ENCODE assay signal across 13 cellular contexts in genomic region chr14:61690982-61691381, GRCh38. TPM values are rescaled to one million over a fixed set of nuclear protein-coding genes. Genes with fewer than 3 reads are reported as not detected.
A peak's percentile ranks its signal among the peaks of the same experiment; 100 is the strongest.
DNase-seq lines count a peak whose midpoint lies in the region; ATAC-seq and TF ChIP-seq lines count a peak whose summit lies in the region.
"Had no signal": no experiment of that assay in that cellular context is flagged by ENCODE, and none has a peak within 500 bp of the region (broad histone marks: within the 10 kb centered on the region; RNA-seq: fewer than 3 reads in every experiment).

No MANE protein-coding gene starts in this region.

- intact Hi-C loops in activated naive CD4-positive, alpha-beta T cell treated with anti-CD3 and anti-CD28 coated beads for 36 hours (cut with micrococcal nuclease): loop anchor here (1.0 to 10.0 kb wide), 3 partner anchors 29 to 1446 kb away; partner anchors contain the start of gene PPM1A
- intact Hi-C loops in OCI-LY7 (cut with micrococcal nuclease; ENCODE audit: unreplicated experiment): no loop called here

- H3K79me2 ChIP-seq in OCI-LY7 (ENCODE audit: insufficient read depth, low read depth, low read length): peaks cover 7% of the 10 kb centered on the region

- peaks cover under 1% of the 10 kb centered on the region for H3K36me3 Mint-ChIP-seq in activated naive CD4-positive, alpha-beta T cell treated with anti-CD3 and anti-CD28 coated beads for 36 hours (ENCODE audit: low read depth)

- peak overlapping the region; percentile 60 for H2AFZ ChIP-seq in OCI-LY7 (ENCODE audit: low read length)

- POLR2A ChIA-PET in OCI-LY7 (lab: Charles Lee): interaction anchor here (0.6 to 2.4 kb wide), 12 partner anchors 9 to 215 kb away, joined by 3 to 7 read pairs (median 4); no protein-coding TSS in a partner anchor

- peak; percentile 21 for ATAC-seq in stimulated activated naive CD8-positive, alpha-beta T cell treated with anti-CD3 and anti-CD28 coated beads, Interleukin-15, Interleukin-2, amounts not matched to agents 100 U/mL and 50 U/mL, for 24 hours
- ATAC-seq in HG03045 (IDR thresholded peaks at IDR 0.05; ENCODE audit: unreplicated experiment) (no peak), HG02571 (IDR thresholded peaks at IDR 0.05; ENCODE audit: unreplicated experiment) (no peak)

- BruUV-seq in OCI-LY7 (replicated peaks; lab: Mats Ljungman, UMichigan): no TSS peak

- H3K27ac ChIP-seq in OCI-LY7 (ENCODE audit: low read depth, low read length, poor library complexity, severe bottlenecking) (no peak overlapping the region), WERI-Rb-1 (no peak overlapping the region)
- H3K27ac ChIP-seq: adrenal gland had no signal

- H3K27ac Mint-ChIP-seq in activated naive CD4-positive, alpha-beta T cell treated with anti-CD3 and anti-CD28 coated beads for 36 hours: peak overlapping the region; percentile 80

- peaks cover 20% of the 10 kb centered on the region for H3K4me1 ChIP-seq in OCI-LY7 (ENCODE audit: insufficient read depth, low read length, poor library complexity, severe bottlenecking)

- no peak overlapping the region for H3K4me3 ChIP-seq in OCI-LY7 (ENCODE audit: low read depth, low read length, poor library complexity, severe bottlenecking)
- no peak overlapping the region for H3K4me3 ChIP-seq in choroid plexus epithelial cell (ENCODE audit: low read depth, low read length)
- no peak overlapping the region for H3K4me3 ChIP-seq in WERI-Rb-1 (ENCODE audit: low read depth, low read length)
- H3K4me3 ChIP-seq: adrenal gland, HAP-1, MG63 had no signal

- H3K4me3 Mint-ChIP-seq in activated naive CD4-positive, alpha-beta T cell treated with anti-CD3 and anti-CD28 coated beads for 36 hours: peak overlapping the region; percentile 52

- peaks cover 42% of the 10 kb centered on the region for H3K4me1 Mint-ChIP-seq in activated naive CD4-positive, alpha-beta T cell treated with anti-CD3 and anti-CD28 coated beads for 36 hours (ENCODE audit: low read depth)

- no peak overlapping the region for H3K4me2 ChIP-seq in OCI-LY7 (ENCODE audit: low read length)

- peaks cover 6% of the 10 kb centered on the region for H3K9me3 Mint-ChIP-seq in activated naive CD4-positive, alpha-beta T cell treated with anti-CD3 and anti-CD28 coated beads for 36 hours

- no peaks in the 10 kb centered on the region for H4K20me1 ChIP-seq in OCI-LY7 (ENCODE audit: insufficient read depth, low read length)

- H3K36me3 ChIP-seq in OCI-LY7 (ENCODE audit: insufficient read depth, low read length): no peaks in the 10 kb centered on the region; the same call in 1 of the 2 replicates
- H3K36me3 ChIP-seq in WERI-Rb-1: peaks cover 6% of the 10 kb centered on the region
- H3K36me3 ChIP-seq: adrenal gland, HAP-1, MG63 had no signal

- H3K27me3 Mint-ChIP-seq in activated naive CD4-positive, alpha-beta T cell treated with anti-CD3 and anti-CD28 coated beads for 36 hours (ENCODE audit: low read depth): no peaks in the 10 kb centered on the region

- CTCF ChIA-PET in activated naive CD4-positive, alpha-beta T cell treated with anti-CD3 and anti-CD28 coated beads for 36 hours (lab: Charles Lee): interaction anchor here (0.7 to 2.3 kb wide), 10 partner anchors 10 to 221 kb away, joined by 3 to 10 read pairs (median 3); no protein-coding TSS in a partner anchor
- CTCF ChIA-PET in OCI-LY7 (lab: Charles Lee; ENCODE audit: unreplicated experiment): interaction anchor here (1.0 to 1.5 kb wide), 2 partner anchors 10 to 142 kb away, joined by 3 read pairs; no protein-coding TSS in a partner anchor

- H3K9me3 ChIP-seq in OCI-LY7 (ENCODE audit: low read length) (peaks cover 9% of the 10 kb centered on the region; the same call in 1 of the 2 replicates), WERI-Rb-1 (ENCODE audit: severe bottlenecking) (no peaks in the 10 kb centered on the region)
- H3K9me3 ChIP-seq: adrenal gland, HAP-1, MG63 had no signal

- H3K9me2 ChIP-seq in OCI-LY7 (ENCODE audit: insufficient read depth, low read length): no peaks in the 10 kb centered on the region

- H3K27me3 ChIP-seq in WERI-Rb-1 (ENCODE audit: insufficient read depth, low read depth, severe bottlenecking): no peaks in the 10 kb centered on the region
- H3K27me3 ChIP-seq: adrenal gland, MG63 had no signal

- TF ChIP-seq CTCF in OCI-LY7 (conservative IDR thresholded peaks at IDR 0.05; ENCODE audit: low read length): no peak
- TF ChIP-seq CTCF in choroid plexus epithelial cell (conservative IDR thresholded peaks at IDR 0.05; ENCODE audit: low read depth, low read length): no peak
- TF ChIP-seq CTCF in WERI-Rb-1 (IDR thresholded peaks at IDR 0.05; ENCODE audit: low read depth, low read length): no peak

- DNase-seq in activated naive CD4-positive, alpha-beta T cell treated with anti-CD3 and anti-CD28 coated beads for 36 hours: no peak
- no peak for DNase-seq in activated naive CD4-positive, alpha-beta T cell treated with Interleukin-2 at 50 U/mL for 16 hours
- no peak for DNase-seq in OCI-LY7 (ENCODE audit: low spot score)
- DNase-seq in choroid plexus epithelial cell (ENCODE audit: low read depth): peak; percentile 47
- DNase-seq in stimulated activated naive CD8-positive, alpha-beta T cell treated with anti-CD3 and anti-CD28 coated beads, Interleukin-15, Interleukin-2, amounts not matched to agents 100 U/mL and 50 U/mL, for 24 hours: no peak
- no peak for DNase-seq in WERI-Rb-1
- DNase-seq: adrenal gland, MG63, NCI-H2171 treated with DMSO at 0.1 percent for 48 hours, posterior cingulate gyrus had no signal

RNA-seq across cellular contexts. Expression of gene HIF1A, which starts 4.3 kb away (rescaled TPM):
- 100 to 1,000 TPM; 398 to 417 TPM for total RNA-seq in activated naive CD4-positive, alpha-beta T cell treated with anti-CD3 and anti-CD28 coated beads for 36 hours
- 59.5 and 71.7 TPM in 2 replicates for total RNA-seq in OCI-LY7 (2014; rRNA removed; shearing (Covaris generic))
- total RNA-seq in OCI-LY7 (2022): 88.1 and 93.7 TPM in 2 replicates

Comparison
In these comparisons a context has a peak if more than half of its experiments do, and no peak if none do; other contexts are left out.
1. RNA of gene HIF1A, which starts 4.3 kb away (total RNA-seq): 398 to 417 TPM in activated naive CD4-positive, alpha-beta T cell treated with anti-CD3 and anti-CD28 coated beads for 36 hours; 59.5 to 93.7 TPM in OCI-LY7; every median in the first group is over 4 times any median in the second.